Comparison of ENCODE assay signal across 16 cellular contexts in genomic region chr19:7633619-7634018, GRCh38. TPM values are rescaled to one million over a fixed set of nuclear protein-coding genes. Genes with fewer than 3 reads are reported as not detected.
"Had no signal": no experiment of that assay in that cellular context is flagged by ENCODE, and none has a peak within 500 bp of the region (broad histone marks: within the 10 kb centered on the region; RNA-seq: fewer than 3 reads in every experiment).

Gene PCP2, minus strand, starts transcription at chr19:7633719. Its CDS starts 262 bp downstream, at chr19:7633457.

- H3K27ac ChIP-seq: hepatocyte, right atrium auricular region, suprapubic skin had no signal

- H3K4me3 ChIP-seq: hepatocyte, right atrium auricular region, suprapubic skin had no signal

- H3K27me3 ChIP-seq: hepatocyte had no signal

- H3K36me3 ChIP-seq: right atrium auricular region had no signal

- H3K27ac Mint-ChIP-seq: activated naive CD8-positive, alpha-beta T cell had no signal

- H3K36me3 Mint-ChIP-seq: activated naive CD8-positive, alpha-beta T cell had no signal

- H3K9me3 ChIP-seq: right atrium auricular region, suprapubic skin had no signal

- DNase-seq: activated CD4-positive, alpha-beta T cell treated with anti-CD3 and anti-CD28 coated beads for 4 hours; activated gamma-delta T cell; activated T-cell treated with anti-CD3 and anti-CD28 coated beads for 4 hours; dermis blood vessel endothelial cell; kidney; mesendoderm; posterior cingulate gyrus; stimulated activated CD4-positive, alpha-beta T cell treated with anti-CD3 and anti-CD28 coated beads, Interleukin-2, amount 100 ng/mL, for 24 hours; stimulated activated naive CD8-positive, alpha-beta T cell treated with anti-CD3 and anti-CD28 coated beads, Interleukin-15, Interleukin-2, amounts not matched to agents 100 U/mL and 50 U/mL, for 24 hours had no signal

- H3K27me3 Mint-ChIP-seq: activated naive CD8-positive, alpha-beta T cell had no signal

- ATAC-seq: stimulated activated naive CD8-positive, alpha-beta T cell treated with anti-CD3 and anti-CD28 coated beads, Interleukin-15, Interleukin-2, amounts not matched to agents 100 U/mL and 50 U/mL, for 24 hours had no signal

RNA-seq across cellular contexts. Expression of gene PCP2, which starts in this region (rescaled TPM):
- total RNA-seq: activated CD8-positive, alpha-beta memory T cell treated with anti-CD3 and anti-CD28 coated beads for 36 hours; dermis blood vessel endothelial cell; epithelial cell of proximal tubule; hepatocyte; liver; right atrium auricular region had no signal
